1 cellular context compared by ENCODE assay signal in the genomic region with DNA sequence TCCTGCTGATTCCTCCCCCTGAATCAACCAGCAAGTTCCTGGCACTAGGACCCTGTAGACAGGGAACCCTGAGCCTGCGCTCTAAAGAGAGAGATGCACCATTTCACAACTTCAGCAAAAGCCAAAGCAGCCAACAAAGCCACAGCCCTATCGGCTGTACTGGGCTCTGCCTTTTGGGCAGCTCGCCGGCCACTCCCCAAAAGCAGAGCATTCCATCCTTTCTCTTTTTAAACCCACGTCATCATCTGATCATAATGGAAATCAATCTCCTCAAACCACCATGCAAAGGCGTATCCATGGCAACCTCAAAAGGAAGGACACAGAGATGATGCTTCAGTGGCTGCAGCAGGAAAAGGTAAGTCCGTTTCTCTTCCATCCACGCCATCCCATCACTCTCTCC.
A peak's percentile ranks its signal among the peaks of the same experiment; 100 is the strongest.
TF ChIP-seq lines count a peak whose summit lies in the region.

No MANE protein-coding gene starts in this region.

TF ChIP-seq in H1, 55 proteins besides CTCF, POLR2A, EP300 and RAD21:
- no peak for TF ChIP-seq YY1 (IDR thresholded peaks at IDR 0.05; ENCODE audit: low read depth, low read length)
- peak; percentile 49; the same call in 1 of the 2 replicates for TF ChIP-seq FOSL1 (IDR thresholded peaks at IDR 0.05; ENCODE audit: insufficient read depth, low read depth, low read length)
- no peak for TF ChIP-seq TCF12 (IDR thresholded peaks at IDR 0.05; ENCODE audit: low read depth, low read length)
- TF ChIP-seq SUZ12 (IDR thresholded peaks at IDR 0.05; ENCODE audit: low read length) = no peak
- TF ChIP-seq BRCA1 (IDR thresholded peaks at IDR 0.05; ENCODE audit: low read depth, low read length) = no peak
- TF ChIP-seq CREB1 (IDR thresholded peaks at IDR 0.05) = no peak
